In the genomic region with DNA sequence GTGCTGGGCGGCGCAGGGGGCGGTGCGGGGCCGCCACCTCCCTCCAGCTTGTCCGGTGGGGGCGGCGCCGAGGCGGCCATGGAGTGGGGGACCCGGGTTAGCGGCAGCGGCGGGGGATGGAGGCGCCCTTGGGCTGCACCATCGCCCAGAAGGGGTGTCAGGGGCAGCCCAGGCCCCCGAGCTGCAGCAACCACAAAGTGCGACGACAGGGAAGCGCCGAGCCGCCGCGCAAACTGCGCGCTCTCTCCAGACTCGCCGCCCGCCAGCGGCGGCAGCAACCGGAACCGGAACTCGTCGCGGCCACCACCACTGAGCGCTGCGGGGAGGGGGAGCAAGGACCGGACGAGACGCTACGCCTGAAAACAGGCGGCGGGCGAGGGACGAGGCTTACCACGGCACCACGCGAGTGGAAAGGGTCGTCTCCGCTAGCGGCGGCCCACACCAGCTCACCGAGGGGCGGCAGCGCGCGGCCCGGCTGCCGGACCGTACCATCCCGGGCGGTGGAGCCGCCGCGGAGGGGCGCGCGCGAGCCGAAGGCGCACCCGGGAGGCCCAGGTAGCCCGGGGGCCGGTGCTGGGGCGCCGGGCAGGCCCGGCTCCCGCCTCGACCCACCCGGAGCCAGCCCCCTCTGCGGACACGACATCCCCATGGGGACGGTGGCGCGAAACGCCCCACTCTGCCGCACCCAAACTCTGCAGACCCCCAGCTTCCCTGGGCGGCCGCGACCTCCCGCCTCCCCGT, we compare ENCODE assay signal across 8 cellular contexts.
DNase-seq lines count a peak whose midpoint lies in the region; ATAC-seq lines count a peak whose summit lies in the region.

A gene with protein sequence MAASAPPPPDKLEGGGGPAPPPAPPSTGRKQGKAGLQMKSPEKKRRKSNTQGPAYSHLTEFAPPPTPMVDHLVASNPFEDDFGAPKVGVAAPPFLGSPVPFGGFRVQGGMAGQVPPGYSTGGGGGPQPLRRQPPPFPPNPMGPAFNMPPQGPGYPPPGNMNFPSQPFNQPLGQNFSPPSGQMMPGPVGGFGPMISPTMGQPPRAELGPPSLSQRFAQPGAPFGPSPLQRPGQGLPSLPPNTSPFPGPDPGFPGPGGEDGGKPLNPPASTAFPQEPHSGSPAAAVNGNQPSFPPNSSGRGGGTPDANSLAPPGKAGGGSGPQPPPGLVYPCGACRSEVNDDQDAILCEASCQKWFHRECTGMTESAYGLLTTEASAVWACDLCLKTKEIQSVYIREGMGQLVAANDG (minus strand): TSS at position 286 of the 741 bp plus-strand sequence. CDS start 206 bp downstream, at position 80.

- peaks cover 51% of the 10 kb centered on the region for H3K36me3 ChIP-seq in effector memory CD4-positive, alpha-beta T cell (ENCODE audit: control insufficient read depth, insufficient read depth, low read length)

- ATAC-seq in HG03457 (IDR thresholded peaks at IDR 0.05; ENCODE audit: unreplicated experiment) (peak; percentile 52), memory B cell (ENCODE audit: low read depth) (peak; percentile 79)

- peak within 1 kb of the TSS; percentile 81 for H3K27ac Mint-ChIP-seq in memory B cell

- H3K9me3 Mint-ChIP-seq in memory B cell = no peaks in the 10 kb centered on the region

- H3K27me3 Mint-ChIP-seq in memory B cell = no peaks in the 10 kb centered on the region

- no peaks in the 10 kb centered on the region for H3K9me3 ChIP-seq in effector memory CD4-positive, alpha-beta T cell (ENCODE audit: control insufficient read depth, low read length)

- peak within 1 kb of the TSS; percentile 80 for H3K4me3 ChIP-seq in effector memory CD4-positive, alpha-beta T cell (ENCODE audit: insufficient read depth, low read depth, low read length, poor library complexity, severe bottlenecking)

- peaks cover 17% of the 10 kb centered on the region for H3K4me1 ChIP-seq in effector memory CD4-positive, alpha-beta T cell (ENCODE audit: control insufficient read depth, insufficient read depth, low read length, poor library complexity, severe bottlenecking)

- H3K4me1 Mint-ChIP-seq in memory B cell = peaks cover 15% of the 10 kb centered on the region

- peaks cover 10% of the 10 kb centered on the region for H3K36me3 Mint-ChIP-seq in memory B cell

- peak within 1 kb of the TSS; percentile 87 for H3K4me3 Mint-ChIP-seq in memory B cell

- H3K27me3 ChIP-seq in effector memory CD4-positive, alpha-beta T cell (replicated peaks; ENCODE audit: control insufficient read depth, insufficient read depth, low read length, poor library complexity, severe bottlenecking) = no peaks in the 10 kb centered on the region

- H3K27ac ChIP-seq in effector memory CD4-positive, alpha-beta T cell (ENCODE audit: insufficient read depth, low read length, poor library complexity, severe bottlenecking) = peak within 1 kb of the TSS; percentile 96

- DNase-seq in CD1c-positive myeloid dendritic cell (ENCODE audit: extremely low spot score) (peak; percentile 81), GM19240 (ENCODE audit: insufficient read length, low spot score) (peak; percentile 82), NCI-H82 treated with DMSO at 0.1 percent for 48 hours (lab: John Stamatoyannopoulos, UW; ENCODE audit: unreplicated experiment) (peak; percentile 52), memory B cell (ENCODE audit: low spot score in 2 of 2) (peak; percentile 74 to 90)
- DNase-seq in activated CD8-positive, alpha-beta memory T cell treated with anti-CD3 and anti-CD28 coated beads for 1 hour (ENCODE audit: extremely low read depth in 1 of 2, low read depth in 1 of 2) = peak; percentile 51 to 69
- DNase-seq in effector memory CD4-positive, alpha-beta T cell = peak; percentile 71 to 79 (median 77)
- peak; percentile 44 for DNase-seq in stimulated activated CD8-positive, alpha-beta memory T cell treated with anti-CD3 and anti-CD28 coated beads, Interleukin-15, amount 100 ng/mL, for 1 hour (ENCODE audit: low read depth)

Comparison
In these comparisons a context has a peak if more than half of its experiments do, and no peak if none do; other contexts are left out.
1. Peak in every context shown above with its lines: DNase-seq, ATAC-seq, H3K4me3 ChIP-seq and H3K27ac ChIP-seq.